ENCODE assay signal across 30 cellular contexts in the genomic region with DNA sequence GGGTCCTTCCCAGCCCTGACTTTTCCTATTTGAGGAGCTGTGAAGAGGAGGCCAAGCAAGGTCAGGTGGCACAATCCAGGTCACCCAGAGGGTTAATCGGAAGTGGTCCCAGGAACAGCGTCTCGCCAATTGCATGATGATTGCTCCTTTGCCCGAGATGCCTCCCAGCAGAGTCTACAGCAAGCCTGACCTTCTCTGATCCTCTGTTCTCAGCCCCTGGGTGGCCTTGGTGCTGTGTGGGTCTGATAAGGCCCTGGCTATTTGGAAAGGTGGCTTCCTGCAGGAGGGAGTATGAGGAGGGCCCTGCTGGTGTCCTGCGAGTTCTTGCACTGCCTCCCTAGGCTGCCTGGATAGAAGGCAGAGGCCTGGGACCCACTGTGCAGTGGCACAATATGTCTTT.
"Had no signal": no experiment of that assay in that cellular context is flagged by ENCODE, and none has a peak within 500 bp of the region (broad histone marks: within the 10 kb centered on the region; RNA-seq: fewer than 3 reads in every experiment).

No MANE protein-coding gene starts in this region.

- H3K4me2 ChIP-seq: KMS-11 had no signal

- H3K9me3 ChIP-seq: SJCRH30 had no signal

- H3K9ac ChIP-seq: KMS-11 had no signal

- DNase-seq: activated CD4-positive, alpha-beta memory T cell treated with anti-CD3 and anti-CD28 coated beads, Interleukin-2, amount 10 ng/mL, durations not matched to agents 7 days and 5 days; activated CD4-positive, alpha-beta T cell treated with anti-CD3 and anti-CD28 coated beads for 1 hour; activated CD4-positive, alpha-beta T cell treated with anti-CD3 and anti-CD28 coated beads for 48 hours; activated CD4-positive, CD25-positive, alpha-beta regulatory T cell; activated CD8-positive, alpha-beta memory T cell treated with anti-CD3 and anti-CD28 coated beads for 24 hours; activated CD8-positive, alpha-beta memory T cell treated with anti-CD3 and anti-CD28 coated beads, Interleukin-2, amount 10 ng/mL, durations not matched to agents 7 days and 5 days; activated CD8-positive, alpha-beta memory T cell treated with anti-CD3 and anti-CD28 coated beads, Interleukin-2, amount 50 U/mL, for 48 hours; activated effector memory CD4-positive, alpha-beta T cell treated with Interleukin-2 at 50 U/mL for 16 hours; activated naive CD4-positive, alpha-beta T cell treated with anti-CD3 and anti-CD28 coated beads, Interleukin-2, amount 10 ng/mL, durations not matched to agents 7 days and 5 days; activated naive CD8-positive, alpha-beta T cell treated with anti-CD3 and anti-CD28 coated beads, Interleukin-2, amount 50 U/mL, for 24 hours; activated T-cell treated with anti-CD3 and anti-CD28 coated beads, Interleukin-2, amount 50 U/mL, for 48 hours; anterior cingulate cortex; brain microvascular endothelial cell; MM.1S; MV-4-11; NCI-H1092; NCI-H1436 treated with DMSO at 0.1 percent for 48 hours; NCI-H1694 treated with DMSO at 0.1 percent for 48 hours; NCI-H2029; NCI-H2171; NCI-H510A; NCI-H526; NCI-H748 treated with DMSO at 0.1 percent for 48 hours; NK-92 treated with Interleukin-12 subunit alpha and Interleukin-12 subunit beta, amount 100 ng/mL, for 24 hours; SHP77; SJCRH30; T1000; WERI-Rb-1 had no signal

- H3K27me3 ChIP-seq: SJCRH30 had no signal

- H3K4me3 ChIP-seq: SJCRH30, SK-N-MC had no signal

- H3K27ac ChIP-seq: brain microvascular endothelial cell, KMS-11, SJCRH30, SK-N-MC, WERI-Rb-1 had no signal

- H3K36me3 ChIP-seq: brain microvascular endothelial cell, SJCRH30, WERI-Rb-1 had no signal
